Comparison of ENCODE assay signal across 8 cellular contexts in genomic region chr12:106301241-106301610, GRCh38. TPM values are rescaled to one million over a fixed set of nuclear protein-coding genes. Genes with fewer than 3 reads are reported as not detected.
A peak's percentile ranks its signal among the peaks of the same experiment; 100 is the strongest.
DNase-seq lines count a peak whose midpoint lies in the region; ATAC-seq and TF ChIP-seq lines count a peak whose summit lies in the region.

No MANE protein-coding gene starts in this region.

- H3K9me3 ChIP-seq in HUES6 (ENCODE audit: control insufficient read depth, insufficient read depth, low read depth, low read length) (no peaks in the 10 kb centered on the region), MG63 (no peaks in the 10 kb centered on the region)

- no peak for TF ChIP-seq CTCF in chondrocyte (IDR thresholded peaks at IDR 0.05)

- peak overlapping the region; percentile 89 for H3K27ac Mint-ChIP-seq in chondrocyte (ENCODE audit: unreplicated experiment)
- H3K27ac Mint-ChIP-seq in naive B cell: peak overlapping the region; percentile 98 to 100 (median 100)

- H3K4me3 ChIP-seq in ACC112 (ENCODE audit: low read depth, low read length) (peak overlapping the region; percentile 81), HUES6 (ENCODE audit: low read depth, low read length) (peak overlapping the region; percentile 82), MG63 (no peak overlapping the region; the same call in 1 of the 2 replicates)

- H3K27me3 ChIP-seq in ACC112 (ENCODE audit: insufficient read depth, low read length) (no peaks in the 10 kb centered on the region), HUES6 (ENCODE audit: control insufficient read depth, insufficient read depth, low read length) (no peaks in the 10 kb centered on the region), MG63 (no peaks in the 10 kb centered on the region)

- ATAC-seq in naive B cell (ENCODE audit: low read depth in 2 of 2) (no peak), GM21526 (IDR thresholded peaks at IDR 0.05; ENCODE audit: low FRiP score, unreplicated experiment) (no peak)

- H3K4me1 ChIP-seq in ACC112 (ENCODE audit: control insufficient read depth, insufficient read depth, low read length, unreplicated experiment) (peaks cover 21% of the 10 kb centered on the region), HUES6 (ENCODE audit: control insufficient read depth, insufficient read depth, low read length) (peaks cover 29% of the 10 kb centered on the region)

- peak overlapping the region; percentile 72 for H3K4me3 Mint-ChIP-seq in chondrocyte (ENCODE audit: unreplicated experiment)
- peak overlapping the region; percentile 84 to 97 (median 91) for H3K4me3 Mint-ChIP-seq in naive B cell

- no peaks in the 10 kb centered on the region for H3K36me3 ChIP-seq in ACC112 (ENCODE audit: insufficient read depth, low read length)
- no peaks in the 10 kb centered on the region for H3K36me3 ChIP-seq in HUES6 (ENCODE audit: control insufficient read depth, insufficient read depth, low read length)
- H3K36me3 ChIP-seq in MG63: no peaks in the 10 kb centered on the region

- no peaks in the 10 kb centered on the region for H3K27me3 Mint-ChIP-seq in chondrocyte (ENCODE audit: low read depth)
- no peaks in the 10 kb centered on the region for H3K27me3 Mint-ChIP-seq in naive B cell

- no peaks in the 10 kb centered on the region for H3K9me3 Mint-ChIP-seq in chondrocyte (ENCODE audit: low read depth)
- H3K9me3 Mint-ChIP-seq in naive B cell: peaks cover 0 to 2% (median 0%) of the 10 kb centered on the region in 7 donors

- no peak overlapping the region for H3K9ac ChIP-seq in HUES6 (ENCODE audit: low read length)

- H3K27ac ChIP-seq in ACC112 (ENCODE audit: low read depth, low read length) (no peak overlapping the region), HUES6 (ENCODE audit: low read depth, low read length) (no peak overlapping the region)

- H3K79me2 ChIP-seq in ACC112 (ENCODE audit: control insufficient read depth, insufficient read depth, low read length, unreplicated experiment): no peaks in the 10 kb centered on the region

- H3K36me3 Mint-ChIP-seq in chondrocyte (ENCODE audit: low read depth): no peaks in the 10 kb centered on the region
- H3K36me3 Mint-ChIP-seq in naive B cell: peaks cover 7% of the 10 kb centered on the region in 2 donors

- DNase-seq in chondrocyte (ENCODE audit: low spot score) (no peak), naive B cell (no peak), 8988T (no peak), MG63 (no peak), LoVo (ENCODE audit: low spot score) (no peak)

- peak overlapping the region; percentile 88 for H2AFZ ChIP-seq in ACC112 (ENCODE audit: low read length, unreplicated experiment)

- peaks cover 48% of the 10 kb centered on the region for H3K4me1 Mint-ChIP-seq in chondrocyte (ENCODE audit: low read depth)
- peaks cover 47 to 51% (median 50%) of the 10 kb centered on the region in 3 donors for H3K4me1 Mint-ChIP-seq in naive B cell

RNA-seq across cellular contexts. Expression of gene TCP11L2, which starts 1.3 kb away (rescaled TPM):
- 16.4 to 31.2 TPM (median 29.5 TPM) in 3 replicates for total RNA-seq in chondrocyte
- 10 to 100 TPM; 17.0 to 56.4 (median 47.6) TPM for polyA plus RNA-seq in naive B cell (ENCODE audit: low read depth in 6 of 6)
- 33.9 and 37.0 TPM in 2 replicates for total RNA-seq in MG63 (2014; rRNA removed; shearing (Covaris generic); ENCODE audit: low replicate concordance)

RNA-seq across cellular contexts. Expression of gene CKAP4, which starts 53.4 kb away (rescaled TPM):
- total RNA-seq in chondrocyte: 329 to 348 TPM (median 333 TPM) in 3 replicates
- 10 to 100 TPM in 1 of 6 donors, 1 to 10 TPM in 5; 3.1 to 11.1 (median 3.7) TPM for polyA plus RNA-seq in naive B cell (ENCODE audit: low read depth in 6 of 6)
- total RNA-seq in MG63 (2014; rRNA removed; shearing (Covaris generic); ENCODE audit: low replicate concordance): 183 and 206 TPM in 2 replicates

RNA-seq across cellular contexts. Expression of gene POLR3B, which starts 56.3 kb away (rescaled TPM):
- 9.6 to 14.5 TPM (median 10.7 TPM) in 3 replicates for total RNA-seq in chondrocyte
- polyA plus RNA-seq in naive B cell (ENCODE audit: low read depth in 6 of 6): 1 to 10 TPM in 5 of 6 donors, not detected in 1; 3.0 to 4.7 (median 3.3) TPM
- total RNA-seq in MG63 (2014; rRNA removed; shearing (Covaris generic); ENCODE audit: low replicate concordance): 7.1 and 7.7 TPM in 2 replicates
